20 cellular contexts compared by ENCODE assay signal in the genomic region with DNA sequence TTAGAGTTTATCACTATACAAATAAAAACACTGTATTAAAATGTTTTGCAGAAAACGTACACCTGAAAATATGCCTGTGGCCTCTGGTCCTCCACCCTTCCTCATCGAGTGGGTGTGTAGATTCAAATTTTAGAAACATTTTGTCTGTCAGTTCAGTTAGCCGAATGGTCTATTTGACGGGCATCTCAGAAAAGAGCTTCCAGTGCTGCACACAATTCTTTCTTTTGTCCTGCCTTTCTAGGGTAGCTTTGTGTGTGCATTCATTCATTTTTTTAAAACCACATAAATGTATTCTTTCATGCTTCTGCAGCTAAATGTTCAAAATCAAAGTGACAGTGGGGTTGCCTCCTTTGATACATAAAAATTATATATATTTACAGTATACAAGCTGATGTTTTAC.
"Had no signal": no experiment of that assay in that cellular context is flagged by ENCODE, and none has a peak within 500 bp of the region (broad histone marks: within the 10 kb centered on the region; RNA-seq: fewer than 3 reads in every experiment).

No MANE protein-coding gene starts in this region.

- H3K4me3 ChIP-seq: colonic mucosa, gastrocnemius medialis, left ventricle myocardium inferior, lower lobe of right lung, tibial artery, upper lobe of left lung, uterus had no signal

- ATAC-seq: gastrocnemius medialis; lower lobe of right lung; naive thymus-derived CD4-positive, alpha-beta T cell; right cardiac atrium had no signal

- DNase-seq: cerebellar nuclear complex; colonic mucosa; dermis blood vessel endothelial cell; effector CD4-positive, alpha-beta T cell; endodermal cell; gastrocnemius medialis; glutamatergic neuron; left ventricle myocardium inferior; lower lobe of right lung; mesenchymal stem cell; naive thymus-derived CD4-positive, alpha-beta T cell; posterior cingulate gyrus; right cardiac atrium; small intestine; stimulated activated CD4-positive, alpha-beta T cell treated with anti-CD3 and anti-CD28 coated beads, Interleukin-2, amount 100 ng/mL, for 48 hours; stimulated activated naive CD4-positive, alpha-beta T cell treated with Interleukin-2 at 50 U/mL for 16 hours; tibial artery; upper lobe of left lung; uterus had no signal

- H3K36me3 ChIP-seq: colonic mucosa, gastrocnemius medialis, left ventricle myocardium inferior, lower lobe of right lung, neutrophil, tibial artery, upper lobe of left lung, uterus had no signal

- H3K27ac ChIP-seq: colonic mucosa, gastrocnemius medialis, left ventricle myocardium inferior, lower lobe of right lung, neutrophil, tibial artery, upper lobe of left lung, uterus had no signal

- H3K4me1 ChIP-seq: colonic mucosa, lower lobe of right lung, uterus had no signal

- H3K27me3 ChIP-seq: colonic mucosa, gastrocnemius medialis, neutrophil, tibial artery, upper lobe of left lung, uterus had no signal

- H3K9me3 ChIP-seq: colonic mucosa, gastrocnemius medialis, left ventricle myocardium inferior, lower lobe of right lung, neutrophil, upper lobe of left lung, uterus had no signal
